In the genomic region with DNA sequence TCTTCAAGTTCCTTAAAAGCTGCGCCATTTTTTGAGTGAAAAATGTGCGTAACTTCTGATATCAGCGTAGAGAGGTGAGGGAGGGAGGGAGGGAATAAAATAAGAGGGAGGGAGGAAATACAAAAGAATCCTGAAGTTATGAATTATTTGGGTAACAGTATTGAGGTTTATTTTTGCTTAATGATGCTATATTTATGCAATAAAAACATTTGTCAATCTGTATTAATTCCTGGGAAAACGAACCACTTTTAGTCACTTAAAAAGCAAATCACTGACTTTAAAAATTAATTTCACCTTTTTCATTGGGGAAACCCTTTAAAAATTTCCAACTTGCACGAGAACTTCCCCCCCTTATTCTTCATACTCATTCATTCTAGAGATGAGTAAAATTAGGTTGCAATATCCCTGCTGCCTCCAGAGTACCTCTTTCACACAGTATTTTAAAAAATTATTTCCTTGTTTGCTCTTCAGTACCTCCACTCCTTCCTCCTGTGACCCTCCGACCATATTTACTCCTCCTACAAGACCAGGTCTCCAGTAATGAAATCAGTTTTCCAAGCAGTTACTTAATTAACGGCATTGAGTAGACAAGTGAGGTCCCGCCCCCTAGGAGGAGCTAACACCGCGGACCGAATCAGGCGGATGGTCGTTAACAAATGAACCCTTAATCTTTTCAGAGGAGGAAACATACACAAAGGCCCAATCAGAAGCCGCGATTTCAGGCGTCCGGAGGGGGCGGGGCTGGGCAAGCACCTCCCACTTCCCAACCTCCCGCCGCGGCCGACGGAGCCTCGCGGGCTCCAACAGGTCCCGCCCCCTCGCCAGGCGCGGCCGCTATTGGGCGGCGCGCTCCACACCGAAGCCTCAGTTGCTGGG, we compare ENCODE assay signal across 8 cellular contexts. TPM values are rescaled to one million over a fixed set of nuclear protein-coding genes. Genes with fewer than 3 reads are reported as not detected.
A peak's percentile ranks its signal among the peaks of the same experiment; 100 is the strongest.
DNase-seq lines count a peak whose midpoint lies in the region; ATAC-seq and TF ChIP-seq lines count a peak whose summit lies in the region.

No MANE protein-coding gene starts in this region.

- POLR2A ChIA-PET in HCT116 (lab: Charles Lee) = interaction anchor here (0.5 to 1.0 kb wide), 3 partner anchors 9 to 182 kb away, joined by 3 to 5 read pairs (median 4); no protein-coding TSS in a partner anchor

- peak overlapping the region; percentile 99 for H2AFZ ChIP-seq in HCT116 (ENCODE audit: low read depth, low read length, poor library complexity, severe bottlenecking)
- H2AFZ ChIP-seq in MM.1S (ENCODE audit: low read length) = peak overlapping the region; percentile 51

- H3K9me3 ChIP-seq in HCT116 (ENCODE audit: control insufficient read depth in 1 of 2, insufficient read depth in 1 of 2, low read depth in 1 of 2, low read length in 2 of 2) (no peaks in the 10 kb centered on the region), MM.1S (replicated peaks; ENCODE audit: insufficient read depth, low read length) (no peaks in the 10 kb centered on the region), gastroesophageal sphincter (no peaks in the 10 kb centered on the region), neutrophil (no peaks in the 10 kb centered on the region)

- H3K9ac ChIP-seq in HCT116 (ENCODE audit: low read length) (no peak overlapping the region), MM.1S (ENCODE audit: low read length) (no peak overlapping the region)

- RAD21 ChIA-PET in HCT116 (lab: Charles Lee; ENCODE audit: low non-redundant PET in 1 of 2, low total read pairs in 2 of 2, uncharacterized antibody in 2 of 2, unreplicated experiment in 2 of 2) = no interaction called here

- peaks cover 2 to 13% of the 10 kb centered on the region in 2 experiments; a peak in 3 of 4 replicates for H3K4me1 ChIP-seq in HCT116 (ENCODE audit: control insufficient read depth in 1 of 2, insufficient read depth in 2 of 2, low read length in 2 of 2)
- H3K4me1 ChIP-seq in MM.1S (ENCODE audit: low read length) = no peaks in the 10 kb centered on the region
- peaks cover 0 to 9% (median 5%) of the 10 kb centered on the region in 3 donors for H3K4me1 ChIP-seq in gastroesophageal sphincter
- peaks cover 17 to 20% of the 10 kb centered on the region in 2 experiments for H3K4me1 ChIP-seq in neutrophil (ENCODE audit: control insufficient read depth in 1 of 2, insufficient read depth in 1 of 2, low read depth in 1 of 2, low read length in 1 of 2)

- 11 to 17% methylated on average over 4 to 12 of the region's 34 CpGs for WGBS in gastroesophageal sphincter (ENCODE audit: low coverage in 1 of 2), 2 donors

- TF ChIP-seq EP300 in gastroesophageal sphincter (IDR thresholded peaks at IDR 0.05) = no peak

- H3K79me2 ChIP-seq in HCT116 (ENCODE audit: insufficient read depth, low read length) = peaks cover 22% of the 10 kb centered on the region
- peaks cover 37% of the 10 kb centered on the region for H3K79me2 ChIP-seq in MM.1S (ENCODE audit: low read length)

- peak in 1 of 3 experiments; percentile 28; a peak in 2 of 6 replicates for TF ChIP-seq CTCF in HCT116 (IDR thresholded peaks at IDR 0.05 in 2 of 3, conservative IDR thresholded peaks at IDR 0.05 in 1 of 3; ENCODE audit: borderline replicate concordance in 1 of 3, insufficient read depth in 1 of 3, low read depth in 2 of 3, low read length in 2 of 3)
- peak; percentile 38 for TF ChIP-seq CTCF in MM.1S (IDR thresholded peaks at IDR 0.05; ENCODE audit: low read length)
- TF ChIP-seq CTCF in gastroesophageal sphincter (IDR thresholded peaks at IDR 0.05) = peak in 3 of 4 experiments; percentile 41 to 74 (median 58)
- TF ChIP-seq CTCF in neutrophil (IDR thresholded peaks at IDR 0.05) = no peak

- H3K27ac ChIP-seq in HCT116 (ENCODE audit: low read depth, low read length) = peak overlapping the region; percentile 1; the same call in 1 of the 2 replicates
- H3K27ac ChIP-seq in MM.1S (ENCODE audit: low read length) = no peak overlapping the region
- peak overlapping the region in 3 of 4 donors; percentile 93 to 99 (median 98) for H3K27ac ChIP-seq in gastroesophageal sphincter
- peak overlapping the region; percentile 90 for H3K27ac ChIP-seq in neutrophil

- H3K4me3 ChIP-seq in HCT116 (replicated peaks in 1 of 2; ENCODE audit: low read depth in 1 of 2, low read length in 2 of 2) = peak overlapping the region; percentile 48 to 54
- peak overlapping the region; percentile 50 for H3K4me3 ChIP-seq in MM.1S (ENCODE audit: low read length)
- peak overlapping the region; percentile 29 to 92 for H3K4me3 ChIP-seq in gastroesophageal sphincter
- peak overlapping the region; percentile 69 to 95 for H3K4me3 ChIP-seq in neutrophil (ENCODE audit: low read depth in 1 of 2, low read length in 1 of 2)

- intact Hi-C loops in HCT116 (cut with micrococcal nuclease) = no loop called here

- H4K20me1 ChIP-seq in HCT116 (ENCODE audit: insufficient read depth) (no peaks in the 10 kb centered on the region), MM.1S (ENCODE audit: insufficient read depth, low read length) (0 out of 2 replicates have a peak, but pooled peaks cover 4% of the 10 kb centered on the region)

- H3F3A ChIP-seq in MM.1S (ENCODE audit: insufficient read depth, low read length) = peaks cover 19% of the 10 kb centered on the region

- DNase-seq in ELF-1 (ENCODE audit: low read depth, low spot score) (peak; percentile 100), HCT116 (ENCODE audit: low read depth, low spot score) (peak; percentile 96), MM.1S (peak; percentile 99), SHP77 (lab: John Stamatoyannopoulos, UW) (peak; percentile 99), superior temporal gyrus (ENCODE audit: extremely low spot score) (peak; percentile 98)
- DNase-seq in activated naive CD4-positive, alpha-beta T cell (lab: John Stamatoyannopoulos, UW) = peak; percentile 97 to 100 (median 99)

- H3K36me3 ChIP-seq in HCT116 (ENCODE audit: control insufficient read depth in 1 of 2, insufficient read depth in 2 of 2, low read length in 2 of 2) = no peaks in the 10 kb centered on the region
- no peaks in the 10 kb centered on the region; the same call in 1 of the 2 replicates for H3K36me3 ChIP-seq in MM.1S (replicated peaks; ENCODE audit: insufficient read depth, low read length)
- no peaks in the 10 kb centered on the region for H3K36me3 ChIP-seq in gastroesophageal sphincter
- H3K36me3 ChIP-seq in neutrophil = no peaks in the 10 kb centered on the region

- no peak for TF ChIP-seq RAD21 in HCT116 (IDR thresholded peaks at IDR 0.05; ENCODE audit: low read depth)

- no peak for TF ChIP-seq POLR2A in HCT116 (IDR thresholded peaks at IDR 0.05; ENCODE audit: borderline replicate concordance, extremely low read depth, insufficient read depth, insufficient read length)
- TF ChIP-seq POLR2A in gastroesophageal sphincter (IDR thresholded peaks at IDR 0.05) = no peak

- no TSS peak for BruUV-seq in HCT116 (replicated peaks; lab: Mats Ljungman, UMichigan)

- H3K9me2 ChIP-seq in HCT116 (ENCODE audit: insufficient read depth) = no peaks in the 10 kb centered on the region
- no peaks in the 10 kb centered on the region for H3K9me2 ChIP-seq in MM.1S (replicated peaks; ENCODE audit: insufficient read depth, low read length)

- ATAC-seq in HCT116 (peak; percentile 90), gastroesophageal sphincter (peak; percentile 95)

- H3K4me2 ChIP-seq in HCT116 (ENCODE audit: low read length) (peak overlapping the region; percentile 78), MM.1S (ENCODE audit: low read depth, low read length) (peak overlapping the region; percentile 72)

- no peaks in the 10 kb centered on the region for H3K27me3 ChIP-seq in HCT116 (ENCODE audit: insufficient read depth, low read length)
- H3K27me3 ChIP-seq in MM.1S (replicated peaks; ENCODE audit: insufficient read depth, low read length) = no peaks in the 10 kb centered on the region
- no peaks in the 10 kb centered on the region for H3K27me3 ChIP-seq in gastroesophageal sphincter
- H3K27me3 ChIP-seq in neutrophil = no peaks in the 10 kb centered on the region

- CTCF ChIA-PET in HCT116 (lab: Charles Lee) = interaction anchor here (0.7 to 1.4 kb wide), 3 partner anchors 9 to 279 kb away, joined by 3 to 7 read pairs (median 3); no protein-coding TSS in a partner anchor

TF ChIP-seq in HCT116, 20 proteins besides CTCF, POLR2A, EP300 and RAD21:
- TF ChIP-seq ELF1 (IDR thresholded peaks at IDR 0.05; ENCODE audit: borderline replicate concordance, low read depth) (no peak), ZNF274 (IDR thresholded peaks at IDR 0.05; ENCODE audit: low read depth, low read length) (no peak), JUND (IDR thresholded peaks at IDR 0.05) (no peak), SP1 (IDR thresholded peaks at IDR 0.05; ENCODE audit: low read depth) (peak; percentile 82), EGR1 (IDR thresholded peaks at IDR 0.05; ENCODE audit: low read depth) (peak; percentile 75)

RNA-seq across cellular contexts. Expression of gene TRIM24, which starts 0.5 kb away (rescaled TPM):
- 12.8 TPM for total RNA-seq in HCT116 (2021; ENCODE audit: unreplicated experiment)
- 5.7 and 8.3 TPM in 2 replicates for polyA plus RNA-seq in HCT116 (2012)
- 10 to 100 TPM; 13.9 to 16.2 (median 14.1) TPM for total RNA-seq in gastroesophageal sphincter
